ENCODE assay signal across 8 cellular contexts in the genomic region with DNA sequence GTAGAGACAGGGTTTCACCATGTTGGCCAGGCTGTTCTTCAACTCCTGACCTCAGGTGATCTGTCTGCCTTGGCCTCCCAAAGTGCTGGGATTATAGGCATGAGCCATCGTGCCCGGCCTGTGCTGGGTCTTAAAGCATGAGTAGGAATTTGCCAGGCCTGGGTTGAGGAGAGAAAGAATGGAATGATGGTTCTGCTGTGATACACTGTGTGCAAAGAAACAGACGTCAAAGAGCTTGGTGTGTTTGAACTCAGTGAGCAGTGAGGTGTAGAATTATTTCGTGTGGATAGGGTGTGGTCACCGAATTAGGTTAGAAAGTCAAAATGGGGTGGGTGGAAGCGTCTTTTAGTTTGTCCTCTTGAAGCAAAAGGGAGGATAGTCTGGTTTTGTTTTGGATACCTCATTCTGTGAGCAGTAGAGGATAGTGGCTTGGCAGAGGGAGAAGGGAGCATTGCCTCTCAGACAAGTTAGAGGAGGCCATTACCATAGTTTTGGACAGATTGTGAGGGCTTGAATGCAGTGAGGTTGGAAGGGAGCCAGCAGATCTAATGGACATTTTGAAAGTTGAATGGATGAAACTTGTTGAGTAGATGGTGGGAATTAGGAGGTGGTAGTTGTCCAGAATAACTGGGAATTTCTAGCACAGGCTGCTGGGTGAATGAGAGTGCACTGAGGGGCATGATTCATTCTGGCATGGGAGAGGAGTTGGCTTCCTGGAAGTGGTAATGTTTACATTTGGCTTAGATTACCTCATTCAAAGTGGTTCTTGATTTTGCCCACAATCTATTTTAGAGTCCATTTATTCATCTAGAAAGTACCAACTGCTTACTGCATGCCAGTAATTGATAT. TPM values are rescaled to one million over a fixed set of nuclear protein-coding genes. Genes with fewer than 3 reads are reported as not detected.
DNase-seq lines count a peak whose midpoint lies in the region; ATAC-seq and TF ChIP-seq lines count a peak whose summit lies in the region.

No MANE protein-coding gene starts in this region.

- peaks cover 8% of the 10 kb centered on the region for H3K36me3 Mint-ChIP-seq in endothelial cell (ENCODE audit: low read depth, unreplicated experiment)

- intact Hi-C loops in posterior vena cava (cut with DNase I) = no loop called here

- H3K4me3 ChIP-seq in AG10803 (ENCODE audit: low read length) = no peak overlapping the region

- ATAC-seq in GM19043 (IDR thresholded peaks at IDR 0.05; ENCODE audit: low read depth, unreplicated experiment) (peak; percentile 23), HG03520 (IDR thresholded peaks at IDR 0.05; ENCODE audit: unreplicated experiment) (peak; percentile 19)

- H3K4me3 Mint-ChIP-seq in endothelial cell (ENCODE audit: unreplicated experiment) = no peak overlapping the region

- H3K4me1 Mint-ChIP-seq in endothelial cell (ENCODE audit: unreplicated experiment) = peaks cover 33% of the 10 kb centered on the region

- peak; percentile 79 for DNase-seq in AG10803 (ENCODE audit: low read depth)
- peak; percentile 3 for DNase-seq in T-helper 22 cell (ENCODE audit: low read depth)
- DNase-seq in endothelial cell (ENCODE audit: low spot score) = no peak
- DNase-seq in pulmonary artery endothelial cell (ENCODE audit: low read depth, low spot score) = peak; percentile 72
- no peak for DNase-seq in posterior vena cava (ENCODE audit: low spot score)
- DNase-seq in NCI-H1930 (lab: John Stamatoyannopoulos, UW) = no peak

- no peaks in the 10 kb centered on the region for H3K9me3 Mint-ChIP-seq in endothelial cell (ENCODE audit: unreplicated experiment)

- peaks cover 5% of the 10 kb centered on the region for H3K27me3 Mint-ChIP-seq in endothelial cell (ENCODE audit: unreplicated experiment)

- H3K27ac Mint-ChIP-seq in endothelial cell (ENCODE audit: unreplicated experiment) = peak overlapping the region; percentile 25

- TF ChIP-seq CTCF in AG10803 (conservative IDR thresholded peaks at IDR 0.05; ENCODE audit: low read length) = no peak
- no peak for TF ChIP-seq CTCF in endothelial cell (IDR thresholded peaks at IDR 0.05; ENCODE audit: unreplicated experiment)

RNA-seq across cellular contexts. Expression of a gene that starts 27.2 kb away (rescaled TPM):
- total RNA-seq in endothelial cell (ENCODE audit: unreplicated experiment) (249 TPM), pulmonary artery endothelial cell (57.7 and 71.8 TPM in 2 replicates), posterior vena cava (100 to 1,000 TPM; 214 TPM)

Comparison
In these comparisons a context has a peak if more than half of its experiments do, and no peak if none do; other contexts are left out.
1. DNase-seq: peak in AG10803 (single experiment), T-helper 22 cell (single experiment) and pulmonary artery endothelial cell (single experiment); none in endothelial cell (single experiment), posterior vena cava (single experiment) and NCI-H1930 (0 of 2).